8 cellular contexts compared by ENCODE assay signal in genomic region chr2:191637182-191638078, GRCh38. TPM values are rescaled to one million over a fixed set of nuclear protein-coding genes. Genes with fewer than 3 reads are reported as not detected.
DNase-seq lines count a peak whose midpoint lies in the region; ATAC-seq, FAIRE-seq and TF ChIP-seq lines count a peak whose summit lies in the region.

No MANE protein-coding gene starts in this region.

- H3K27ac ChIP-seq in HepG2 (ENCODE audit: extremely low read length, insufficient read depth, low read length), result peak overlapping the region; percentile 75
- H3K27ac ChIP-seq in substantia nigra (ENCODE audit: low read depth, low read length, poor library complexity, severe bottlenecking), result no peak overlapping the region
- no peak overlapping the region for H3K27ac ChIP-seq in caudate nucleus (ENCODE audit: low read depth, low read length)

- H4K20me1 ChIP-seq in HepG2 (ENCODE audit: insufficient read depth, low read length), result no peaks in the 10 kb centered on the region

- no peaks in the 10 kb centered on the region for H3K9me3 ChIP-seq in HepG2 (ENCODE audit: low read length)

- TF ChIP-seq CTCF in WI38 (IDR thresholded peaks at IDR 0.05; ENCODE audit: low read depth, low read length) (no peak), HepG2 (CRISPR knock-in tag; IDR thresholded peaks at IDR 0.05) (no peak)

- 57% methylated on average over 6 of the region's 6 CpGs for whole genome bisulfite sequencing in HepG2 (ENCODE audit: low lambda C conversion rate)

- in situ Hi-C loops in Caki2 (cut with HindIII; ENCODE audit: low pct_unique_long_range_greater_than_20kb, low sequenced_read_pairs), result no loop called here
- in situ Hi-C loops in HepG2 (cut with HindIII; ENCODE audit: extremely low pct_ligation_motif_present, low pct_unique_long_range_greater_than_20kb), result loop anchor here (5.0 kb wide), 1 partner anchor 40 kb away; the partner anchor contains the start of gene NABP1

- TF ChIP-seq POLR2A in HepG2 (IDR thresholded peaks at IDR 0.05; ENCODE audit: insufficient read depth in 1 of 2, low read depth in 2 of 2, low read length in 2 of 2), result peak in 1 of 2 experiments; percentile 28; a peak in 1 of 4 replicates

- TF ChIP-seq EP300 in HepG2 (IDR thresholded peaks at IDR 0.05; ENCODE audit: low read depth in 2 of 2, low read length in 2 of 2), result peak; percentile 46 to 98; a peak in 3 of 4 replicates
- TF ChIP-seq EP300 in HepG2 (CRISPR knock-in tag; IDR thresholded peaks at IDR 0.05; ENCODE audit: borderline replicate concordance), result peak; percentile 92

- H3K36me3 ChIP-seq in HepG2 (replicated peaks in 1 of 2; ENCODE audit: control insufficient read depth in 1 of 2, insufficient read depth in 2 of 2, low read length in 2 of 2), result no peaks in the 10 kb centered on the region

- FAIRE-seq in HepG2 (lab: Jason Lieb, UNC), result peak; percentile 92

- POLR2A ChIA-PET in HepG2 (lab: Yijun Ruan, JAX), result interaction anchor here (0.7 to 4.7 kb wide), 10 partner anchors 11 to 208 kb away, joined by 3 to 153 read pairs (median 4); partner anchors contain the start of gene NABP1

- H3K4me2 ChIP-seq in HepG2 (ENCODE audit: low read depth, low read length), result peak overlapping the region; percentile 66

- no peaks in the 10 kb centered on the region for H3K79me2 ChIP-seq in HepG2 (ENCODE audit: insufficient read depth, low read length)

- no peak for TF ChIP-seq RAD21 in HepG2 (CRISPR knock-in tag; IDR thresholded peaks at IDR 0.05)

- TSS peak; percentile 86 for BruUV-seq in HepG2 (replicated peaks; lab: Mats Ljungman, UMichigan)

- CTCF ChIA-PET in HepG2 (lab: Yijun Ruan, JAX; ENCODE audit: low intra/inter-chr PET ratio, low total read pairs), result no interaction called here

- peaks cover 58% of the 10 kb centered on the region for H3K4me1 ChIP-seq in HepG2 (ENCODE audit: insufficient read depth, low read length)

- peak; percentile 41 for DNase-seq in Caki2 (ENCODE audit: low read depth)
- DNase-seq in HepG2 (ENCODE audit: low spot score), result peak; percentile 95
- DNase-seq in substantia nigra (lab: John Stamatoyannopoulos, UW), result no peak
- DNase-seq in caudate nucleus (lab: John Stamatoyannopoulos, UW), result no peak
- DNase-seq in SK-N-DZ (ENCODE audit: low spot score), result no peak

- intact Hi-C loops in HepG2 (cut with micrococcal nuclease; ENCODE audit: unreplicated experiment), result loop anchor here (1.0 to 5.0 kb wide), 5 partner anchors 15 to 230 kb away; no protein-coding TSS in a partner anchor

- no peak overlapping the region for H2AFZ ChIP-seq in HepG2 (ENCODE audit: low read length)

- H3K27me3 ChIP-seq in HepG2 (ENCODE audit: control insufficient read depth in 1 of 2, insufficient read depth in 2 of 2, low read length in 2 of 2), result no peaks in the 10 kb centered on the region

- H3K4me3 ChIP-seq in WI38 (ENCODE audit: low read depth, low read length), result peak overlapping the region; percentile 26
- peak overlapping the region in 2 of 3 experiments; percentile 25 to 27; a peak in 1 of 6 replicates for H3K4me3 ChIP-seq in HepG2 (replicated peaks in 1 of 3; ENCODE audit: insufficient read depth in 1 of 3, low read depth in 2 of 3, low read length in 3 of 3)

- peak overlapping the region; percentile 57 for H3K9ac ChIP-seq in HepG2 (ENCODE audit: insufficient read depth, low read depth, low read length)

- ATAC-seq in GM19395 (IDR thresholded peaks at IDR 0.05; ENCODE audit: unreplicated experiment) (peak; percentile 74), HG03354 (IDR thresholded peaks at IDR 0.05; ENCODE audit: poor library complexity, severe bottlenecking, unreplicated experiment) (peak; percentile 68), HepG2 (peak; percentile 96)

TF ChIP-seq in HepG2, 621 proteins besides CTCF, POLR2A, EP300 and RAD21 (continues in another document):
- no peak for TF ChIP-seq ZNF580 (CRISPR knock-in tag; IDR thresholded peaks at IDR 0.05; ENCODE audit: borderline replicate concordance, low read depth)
- TF ChIP-seq TOE1 (CRISPR knock-in tag; IDR thresholded peaks at IDR 0.05), result 0 out of 2 replicates have a peak, but pooled peaks have one; percentile 23
- peak; percentile 73 for TF ChIP-seq NR2F2 (IDR thresholded peaks at IDR 0.05; ENCODE audit: borderline replicate concordance, low read depth)
- 0 out of 2 replicates have a peak, but pooled peaks have one; percentile 62 for TF ChIP-seq ERF (CRISPR knock-in tag; IDR thresholded peaks at IDR 0.05)
- TF ChIP-seq GFI1 (CRISPR knock-in tag; IDR thresholded peaks at IDR 0.05; ENCODE audit: borderline replicate concordance), result 0 out of 2 replicates have a peak, but pooled peaks have one; percentile 13
- TF ChIP-seq ZNF331 (CRISPR knock-in tag; IDR thresholded peaks at IDR 0.05), result 0 out of 2 replicates have a peak, but pooled peaks have one; percentile 71
- no peak for TF ChIP-seq ZNF790 (CRISPR knock-in tag; IDR thresholded peaks at IDR 0.05; ENCODE audit: borderline replicate concordance)
- peak; percentile 77 for TF ChIP-seq MIER2 (CRISPR knock-in tag; IDR thresholded peaks at IDR 0.05)
- TF ChIP-seq SIX4 (CRISPR knock-in tag; IDR thresholded peaks at IDR 0.05), result 0 out of 2 replicates have a peak, but pooled peaks have one; percentile 54
- TF ChIP-seq PPARG (CRISPR knock-in tag; conservative IDR thresholded peaks at IDR 0.05), result peak; percentile 79
- TF ChIP-seq KDM5A (IDR thresholded peaks at IDR 0.05; ENCODE audit: borderline replicate concordance, low read length), result no peak
- TF ChIP-seq MXI1 (IDR thresholded peaks at IDR 0.05; ENCODE audit: borderline replicate concordance, low read depth, low read length), result peak; percentile 42; the same call in 1 of the 3 replicates
- peak; percentile 56; the same call in 1 of the 2 replicates for TF ChIP-seq PRDM10 (CRISPR knock-in tag; IDR thresholded peaks at IDR 0.05; ENCODE audit: low read depth)
- peak; percentile 98 for TF ChIP-seq ELF3 (CRISPR knock-in tag; IDR thresholded peaks at IDR 0.05)
- peak; percentile 87 for TF ChIP-seq TARDBP (CRISPR knock-in tag; IDR thresholded peaks at IDR 0.05)

RNA-seq across cellular contexts. Expression of gene NABP1, which starts 40.5 kb away (rescaled TPM):
- 13.9 and 18.7 TPM in 2 replicates for total RNA-seq in Caki2 (2014; rRNA removed; shearing (Covaris generic); ENCODE audit: low replicate concordance)
- total RNA-seq in HepG2 (2016; rRNA removed; fragmentation: Illumina TruSeq; extraction: Trizol), result 4.9 and 14.9 TPM in 2 replicates
- total RNA-seq in HepG2 (2016; cell fraction: cytosol; rRNA removed; fragmentation: Illumina TruSeq; extraction: Trizol; ENCODE audit: low read depth), result 3.4 and 3.5 TPM in 2 replicates
- 4.9 and 13.0 TPM in 2 replicates for total RNA-seq in HepG2 (2016; cell fraction: insoluble cytoplasmic fraction; rRNA removed; fragmentation: Illumina TruSeq; extraction: Trizol)
- total RNA-seq in HepG2 (2016; cell fraction: membrane; rRNA removed; fragmentation: Illumina TruSeq; extraction: Trizol), result 5.4 and 7.2 TPM in 2 replicates
- total RNA-seq in HepG2 (2016; cell fraction: nucleus; rRNA removed; fragmentation: Illumina TruSeq; extraction: Trizol), result 39.0 and 39.1 TPM in 2 replicates
- polyA plus RNA-seq in HepG2 (2011; rRNA removed), result 19.8 and 24.2 TPM in 2 replicates
- polyA plus RNA-seq in HepG2 (2011; cell fraction: cytosol; rRNA removed), result 1.5 and 2.3 TPM in 2 replicates
- 69.0 and 77.8 TPM in 2 replicates for polyA plus RNA-seq in HepG2 (2011; cell fraction: nucleus; rRNA removed)
- polyA plus RNA-seq in HepG2 (2012), result 11.7 and 15.0 TPM in 2 replicates
- 0.61 and 0.70 TPM in 2 replicates for polyA plus RNA-seq in HepG2 (2016; cell fraction: cytosol; fragmentation: Illumina TruSeq; extraction: Trizol; ENCODE audit: low read depth)
- 3.6 and 3.9 TPM in 2 replicates for polyA plus RNA-seq in HepG2 (2016; cell fraction: insoluble cytoplasmic fraction; fragmentation: Illumina TruSeq; extraction: Trizol; ENCODE audit: low read depth)
- polyA plus RNA-seq in HepG2 (2016; cell fraction: membrane; fragmentation: Illumina TruSeq; extraction: Trizol; ENCODE audit: low read depth), result 1.8 TPM in 2 replicates
- 30.5 and 31.7 TPM in 2 replicates for polyA plus RNA-seq in HepG2 (2016; cell fraction: nucleus; fragmentation: Illumina TruSeq; extraction: Trizol; ENCODE audit: insufficient read depth, low read depth)
- polyA minus RNA-seq in HepG2 (2011; rRNA and poly(A)+ RNA removed; ENCODE audit: low replicate concordance), result 10.1 and 23.0 TPM in 2 replicates
- polyA minus RNA-seq in HepG2 (2011; cell fraction: cytosol; rRNA and poly(A)+ RNA removed), result 3.7 and 3.8 TPM in 2 replicates
- polyA minus RNA-seq in HepG2 (2011; cell fraction: nucleus; rRNA and poly(A)+ RNA removed), result 225 and 258 TPM in 2 replicates
- 1.0 and 2.0 TPM in 2 replicates for polyA plus RNA-seq in SK-N-DZ (2014; cell fraction: cytosol; rRNA removed)
- 5.0 and 6.6 TPM in 2 replicates for polyA plus RNA-seq in SK-N-DZ (2014; cell fraction: nucleus; rRNA removed)

Comparison
In these comparisons a context has a peak if more than half of its experiments do, and no peak if none do; other contexts are left out.
1. DNase-seq: peak in Caki2 (single experiment) and HepG2 (single experiment); none in substantia nigra (0 of 49), caudate nucleus (0 of 61) and SK-N-DZ (single experiment).
2. Peak in every context shown above with its lines, with median percentiles within 50 percentile points of each other: ATAC-seq.